Comparison of ENCODE assay signal across 21 cellular contexts in the genomic region with DNA sequence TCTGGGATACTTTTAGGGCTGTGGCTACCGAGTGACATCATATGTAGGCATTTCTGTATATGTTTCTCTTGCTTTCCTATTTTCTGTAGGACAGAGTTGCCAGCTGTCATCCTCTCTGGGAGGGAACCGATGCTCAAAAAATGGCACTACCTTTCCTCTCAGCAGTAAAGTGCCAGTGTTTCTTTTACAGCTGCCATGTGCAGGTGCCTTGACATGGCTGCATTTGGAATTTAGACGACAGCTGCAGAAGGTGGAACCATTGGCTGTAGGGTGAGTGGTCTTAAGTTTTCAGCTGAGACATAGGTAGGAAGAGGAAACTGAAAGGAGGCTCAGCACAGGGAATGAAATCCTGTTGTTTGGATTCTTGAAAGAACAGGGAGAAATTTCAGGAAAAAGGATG. TPM values are rescaled to one million over a fixed set of nuclear protein-coding genes. Genes with fewer than 3 reads are reported as not detected.
DNase-seq lines count a peak whose midpoint lies in the region.
"Had no signal": no experiment of that assay in that cellular context is flagged by ENCODE, and none has a peak within 500 bp of the region (broad histone marks: within the 10 kb centered on the region; RNA-seq: fewer than 3 reads in every experiment).

No MANE protein-coding gene starts in this region.

- H4K8ac ChIP-seq in mesendoderm (ENCODE audit: low read depth, low read length): no peak overlapping the region

- H3K4me3 ChIP-seq in SJCRH30 (no peak overlapping the region), thymus (ENCODE audit: low read length) (no peak overlapping the region), mesendoderm (ENCODE audit: low read length) (no peak overlapping the region)
- H3K4me3 ChIP-seq: lung, tibial artery had no signal

- WGBS in thymus: 61% methylated on average over 3 of the region's 3 CpGs
- WGBS in mesendoderm (ENCODE audit: extremely low coverage, insufficient coverage, low lambda C conversion rate): no CpG with 5 or more reads among the region's 3 CpGs

- H3K4me1 ChIP-seq in SJCRH30 (peaks cover 38% of the 10 kb centered on the region), thymus (ENCODE audit: control insufficient read depth, insufficient read depth, low read length) (peaks cover 10% of the 10 kb centered on the region), mesendoderm (ENCODE audit: control insufficient read depth, low read depth, low read length) (no peaks in the 10 kb centered on the region)

- H3K27ac ChIP-seq in SJCRH30 (no peak overlapping the region), thymus (ENCODE audit: low read depth) (peak overlapping the region; percentile 47), mesendoderm (ENCODE audit: low read depth, low read length) (no peak overlapping the region)
- H3K27ac ChIP-seq: tibial artery had no signal

- no peak overlapping the region for H3K18ac ChIP-seq in mesendoderm (ENCODE audit: low read length)

- H3K36me3 ChIP-seq in SJCRH30 (no peaks in the 10 kb centered on the region), thymus (ENCODE audit: control insufficient read depth, insufficient read depth) (no peaks in the 10 kb centered on the region), mesendoderm (ENCODE audit: control insufficient read depth, insufficient read depth, low read length) (no peaks in the 10 kb centered on the region)
- H3K36me3 ChIP-seq: tibial artery had no signal

- no peak overlapping the region for H2AK5ac ChIP-seq in mesendoderm (ENCODE audit: low read length)

- H2BK5ac ChIP-seq in mesendoderm (ENCODE audit: low read length): no peak overlapping the region

- no peak overlapping the region for H3K4ac ChIP-seq in mesendoderm (ENCODE audit: low read depth, low read length)

- no peak overlapping the region for H2BK120ac ChIP-seq in mesendoderm (ENCODE audit: low read depth, low read length)

- no peak overlapping the region for H2BK15ac ChIP-seq in mesendoderm (replicated peaks; ENCODE audit: low read depth)

- no peak overlapping the region for H3K4me2 ChIP-seq in mesendoderm (ENCODE audit: low read length)

- no peaks in the 10 kb centered on the region for H3K79me1 ChIP-seq in mesendoderm (ENCODE audit: low read length)

- DNase-seq in NCI-H2107 treated with DMSO at 0.1 percent for 48 hours (lab: John Stamatoyannopoulos, UW; ENCODE audit: unreplicated experiment): peak; percentile 60
- no peak for DNase-seq in NCI-H2107 (lab: John Stamatoyannopoulos, UW)
- DNase-seq in NCI-H1105 treated with DMSO at 0.1 percent for 48 hours (lab: John Stamatoyannopoulos, UW): peak; percentile 76
- DNase-seq in SJCRH30: peak; percentile 13 to 58
- no peak for DNase-seq in MV-4-11 (lab: John Stamatoyannopoulos, UW)
- no peak for DNase-seq in mesendoderm
- DNase-seq in NCI-H748 treated with DMSO at 0.1 percent for 48 hours (lab: John Stamatoyannopoulos, UW): no peak
- DNase-seq: 8988T; activated CD4-positive, CD25-positive, alpha-beta regulatory T cell treated with anti-CD3 and anti-CD28 coated beads, Interleukin-2, amount 50 U/mL, for 72 hours; activated naive CD4-positive, alpha-beta T cell treated with Interleukin-2 at 50 U/mL for 16 hours; activated T-cell treated with anti-CD3 and anti-CD28 coated beads, Interleukin-2, amount 50 U/mL, for 24 hours; amygdala; cortex of kidney; NCI-H1436; occipital lobe; retina; stimulated activated CD4-positive, alpha-beta T cell treated with anti-CD3 and anti-CD28 coated beads, Interleukin-4, amount 100 ng/mL, for 4 hours; stimulated activated naive CD8-positive, alpha-beta T cell treated with anti-CD3 and anti-CD28 coated beads, Interleukin-15, Interleukin-2, amounts not matched to agents 100 U/mL and 50 U/mL, for 24 hours; tibial artery had no signal

- H3K56ac ChIP-seq in mesendoderm (ENCODE audit: low read length): no peak overlapping the region

- H3K9me3 ChIP-seq in SJCRH30 (replicated peaks) (no peaks in the 10 kb centered on the region), thymus (ENCODE audit: control insufficient read depth) (no peaks in the 10 kb centered on the region)
- H3K9me3 ChIP-seq: tibial artery had no signal

- no peak overlapping the region for H3K23ac ChIP-seq in mesendoderm (ENCODE audit: low read length)

- no peaks in the 10 kb centered on the region for H3K79me2 ChIP-seq in mesendoderm (ENCODE audit: control insufficient read depth, insufficient read depth, low read length)

- no peak overlapping the region for H4K5ac ChIP-seq in mesendoderm (ENCODE audit: low read length)

- no peak overlapping the region for H3K9ac ChIP-seq in mesendoderm (ENCODE audit: low read length)

- H3K27me3 ChIP-seq in SJCRH30 (no peaks in the 10 kb centered on the region), thymus (ENCODE audit: control insufficient read depth, insufficient read depth) (no peaks in the 10 kb centered on the region), mesendoderm (ENCODE audit: insufficient read depth, low read length, poor library complexity) (no peaks in the 10 kb centered on the region)
- H3K27me3 ChIP-seq: tibial artery had no signal

RNA-seq across cellular contexts. Expression of a gene that starts 20.2 kb away (rescaled TPM):
- total RNA-seq in SJCRH30 (2014; rRNA removed; shearing (Covaris generic)): 88.8 and 91.5 TPM in 2 replicates
- polyA plus RNA-seq in thymus: 42.7 TPM
- polyA plus RNA-seq in mesendoderm (2013, experiment 1 of 2): 105 TPM
- 110 TPM for polyA plus RNA-seq in mesendoderm (2013, experiment 2 of 2)

Comparison
In these comparisons a context has a peak if more than half of its experiments do, and no peak if none do; other contexts are left out.
1. DNase-seq: peak in NCI-H2107 treated with DMSO at 0.1 percent for 48 hours (single experiment), NCI-H1105 treated with DMSO at 0.1 percent for 48 hours (single experiment) and SJCRH30 (2 of 2); none in NCI-H2107 (single experiment), MV-4-11 (single experiment), mesendoderm (single experiment) and NCI-H748 treated with DMSO at 0.1 percent for 48 hours (single experiment).